Comparison of ENCODE assay signal across 1 cellular context in the genomic region with DNA sequence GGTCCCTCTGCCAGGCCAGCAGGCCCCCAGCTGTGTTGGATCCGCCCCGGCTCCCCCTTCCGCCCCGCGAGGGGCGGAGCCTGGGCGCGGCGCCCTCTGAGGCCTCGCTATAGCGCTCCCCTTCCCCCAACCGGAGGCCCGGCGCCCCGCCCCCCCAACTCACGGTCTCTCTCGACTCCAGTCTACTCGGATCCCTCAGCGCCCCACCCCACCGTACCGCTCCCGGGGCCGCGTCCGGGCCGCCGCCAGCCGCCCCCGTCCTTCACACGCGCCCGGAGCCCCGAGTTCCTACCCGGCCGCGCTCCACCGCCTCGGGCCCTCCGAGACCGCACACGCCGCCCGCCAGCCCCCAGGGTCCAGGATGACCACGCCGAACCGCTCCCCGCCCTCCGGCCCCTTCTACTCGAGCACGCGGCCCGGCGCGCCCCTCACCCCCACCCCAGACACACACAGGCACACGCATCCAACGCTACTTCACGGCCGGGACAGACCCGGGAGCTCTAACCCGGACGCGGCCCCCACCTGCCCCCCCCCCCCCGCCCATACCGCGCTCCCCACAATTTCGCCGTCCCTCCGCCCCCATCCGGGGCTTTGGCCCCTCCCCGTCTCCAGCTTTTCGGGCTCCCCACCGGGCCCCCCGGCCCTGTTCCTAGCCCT.
A peak's percentile ranks its signal among the peaks of the same experiment; 100 is the strongest.
TF ChIP-seq lines count a peak whose summit lies in the region.

No MANE protein-coding gene starts in this region.

TF ChIP-seq in IMR-90, 13 proteins besides CTCF, POLR2A, EP300 and RAD21:
- TF ChIP-seq MXI1 (IDR thresholded peaks at IDR 0.05; ENCODE audit: borderline replicate concordance, low read depth, low read length) (peak; percentile 77; the same call in 1 of the 2 replicates), MAZ (IDR thresholded peaks at IDR 0.05; ENCODE audit: borderline replicate concordance, low read depth, low read length) (no peak)
TF ChIP-seq in IMR-90: peak in this region for 1.
